8 cellular contexts compared by ENCODE assay signal in genomic region chr17:32443827-32444300, GRCh38. TPM values are rescaled to one million over a fixed set of nuclear protein-coding genes. Genes with fewer than 3 reads are reported as not detected.
DNase-seq lines count a peak whose midpoint lies in the region; ATAC-seq and TF ChIP-seq lines count a peak whose summit lies in the region.

No MANE protein-coding gene starts in this region.

- H3K27me3 Mint-ChIP-seq in activated T-cell treated with anti-CD3 and anti-CD28 coated beads, Interleukin-2, amount 50 U/mL, for 4 hours (ENCODE audit: low read depth) = peaks cover 2% of the 10 kb centered on the region
- H3K27me3 Mint-ChIP-seq in activated naive CD8-positive, alpha-beta T cell treated with anti-CD3 and anti-CD28 coated beads, Interleukin-2, amount 10 ng/mL, durations not matched to agents 7 days and 5 days = peaks cover 25% of the 10 kb centered on the region

- intact Hi-C loops in right lobe of liver (cut with DNase I) (no loop called here), upper lobe of right lung (cut with DNase I) (no loop called here)

- peak overlapping the region; percentile 97 for H3K4me3 Mint-ChIP-seq in activated T-cell treated with anti-CD3 and anti-CD28 coated beads, Interleukin-2, amount 50 U/mL, for 4 hours
- H3K4me3 Mint-ChIP-seq in activated naive CD8-positive, alpha-beta T cell treated with anti-CD3 and anti-CD28 coated beads, Interleukin-2, amount 10 ng/mL, durations not matched to agents 7 days and 5 days = peak overlapping the region; percentile 88

- TF ChIP-seq POLR2A in right lobe of liver (IDR thresholded peaks at IDR 0.05) = no peak

- H3K36me3 Mint-ChIP-seq in activated T-cell treated with anti-CD3 and anti-CD28 coated beads, Interleukin-2, amount 50 U/mL, for 4 hours (ENCODE audit: insufficient read depth) = peaks cover 26% of the 10 kb centered on the region
- H3K36me3 Mint-ChIP-seq in activated naive CD8-positive, alpha-beta T cell treated with anti-CD3 and anti-CD28 coated beads, Interleukin-2, amount 10 ng/mL, durations not matched to agents 7 days and 5 days = peaks cover 9% of the 10 kb centered on the region

- H3K27ac ChIP-seq in right lobe of liver = no peak overlapping the region
- no peak overlapping the region for H3K27ac ChIP-seq in upper lobe of right lung

- H3K9me3 Mint-ChIP-seq in activated T-cell treated with anti-CD3 and anti-CD28 coated beads, Interleukin-2, amount 50 U/mL, for 4 hours = no peaks in the 10 kb centered on the region
- H3K9me3 Mint-ChIP-seq in activated naive CD8-positive, alpha-beta T cell treated with anti-CD3 and anti-CD28 coated beads, Interleukin-2, amount 10 ng/mL, durations not matched to agents 7 days and 5 days = no peaks in the 10 kb centered on the region

- no peaks in the 10 kb centered on the region for H3K27me3 ChIP-seq in right lobe of liver
- H3K27me3 ChIP-seq in upper lobe of right lung = no peaks in the 10 kb centered on the region

- no peak for DNase-seq in activated T-cell treated with anti-CD3 and anti-CD28 coated beads, Interleukin-2, amount 50 U/mL, for 4 hours
- DNase-seq in activated T-cell treated with anti-CD3 and anti-CD28 coated beads, Interleukin-2, amount 50 U/mL, for 1 hour = no peak
- no peak for DNase-seq in activated naive CD8-positive, alpha-beta T cell treated with anti-CD3 and anti-CD28 coated beads, Interleukin-2, amount 10 ng/mL, durations not matched to agents 7 days and 5 days
- DNase-seq in right lobe of liver (peak in 1 of 3 donors; percentile 56), upper lobe of right lung (no peak), epidermal melanocyte (ENCODE audit: insufficient read length, low spot score) (no peak)
- no peak for DNase-seq in central memory CD4-positive, alpha-beta T cell
- no peak for DNase-seq in activated effector memory CD4-positive, alpha-beta T cell treated with anti-CD3 and anti-CD28 coated beads, Interleukin-2, amount 50 U/mL, for 16 hours

- POLR2A ChIA-PET in activated naive CD8-positive, alpha-beta T cell treated with anti-CD3 and anti-CD28 coated beads, Interleukin-2, amount 10 ng/mL, durations not matched to agents 7 days and 5 days (lab: Charles Lee) = interaction anchor here (0.9 to 1.6 kb wide), 11 partner anchors 9 to 191 kb away, joined by 3 to 7 read pairs (median 3); partner anchors contain the start of gene C17orf75

- 4% methylated on average over 19 of the region's 29 CpGs for WGBS in right lobe of liver (ENCODE audit: insufficient coverage, low coverage, low lambda C conversion rate, missing lambda C conversion rate)

- peaks cover 35% of the 10 kb centered on the region for H3K4me1 Mint-ChIP-seq in activated T-cell treated with anti-CD3 and anti-CD28 coated beads, Interleukin-2, amount 50 U/mL, for 4 hours (ENCODE audit: low read depth)
- peaks cover 33% of the 10 kb centered on the region for H3K4me1 Mint-ChIP-seq in activated naive CD8-positive, alpha-beta T cell treated with anti-CD3 and anti-CD28 coated beads, Interleukin-2, amount 10 ng/mL, durations not matched to agents 7 days and 5 days

- TF ChIP-seq CTCF in right lobe of liver (IDR thresholded peaks at IDR 0.05) = no peak
- no peak for TF ChIP-seq CTCF in upper lobe of right lung (IDR thresholded peaks at IDR 0.05)

- peaks cover 0 to 21% (median 7%) of the 10 kb centered on the region in 4 donors for H3K36me3 ChIP-seq in right lobe of liver
- H3K36me3 ChIP-seq in upper lobe of right lung = peaks cover 21% of the 10 kb centered on the region

- H3K4me3 ChIP-seq in right lobe of liver (peak overlapping the region; percentile 76 to 99 (median 96)), upper lobe of right lung (peak overlapping the region; percentile 100)

- H3K4me1 ChIP-seq in right lobe of liver = peaks cover 0 to 17% (median 7%) of the 10 kb centered on the region in 4 donors
- H3K4me1 ChIP-seq in upper lobe of right lung = peaks cover 17% of the 10 kb centered on the region

- ATAC-seq in activated T-cell treated with anti-CD3 and anti-CD28 coated beads, Interleukin-2, amount 50 U/mL, for 4 hours = no peak
- ATAC-seq in activated naive CD8-positive, alpha-beta T cell treated with anti-CD3 and anti-CD28 coated beads, Interleukin-2, amount 10 ng/mL, durations not matched to agents 7 days and 5 days (ENCODE audit: low read depth) = no peak
- ATAC-seq in right lobe of liver (peak in 1 of 4 donors; percentile 10), upper lobe of right lung (no peak)

- peak overlapping the region; percentile 74 for H3K27ac Mint-ChIP-seq in activated naive CD8-positive, alpha-beta T cell treated with anti-CD3 and anti-CD28 coated beads, Interleukin-2, amount 10 ng/mL, durations not matched to agents 7 days and 5 days

- H3K9me3 ChIP-seq in right lobe of liver = no peaks in the 10 kb centered on the region
- H3K9me3 ChIP-seq in upper lobe of right lung = no peaks in the 10 kb centered on the region

RNA-seq across cellular contexts. Expression of gene PSMD11, which starts 0.4 kb away (rescaled TPM):
- total RNA-seq in activated T-cell treated with anti-CD3 and anti-CD28 coated beads, Interleukin-2, amount 50 U/mL, for 4 hours = 100 to 1,000 TPM; 247 to 270 (median 260) TPM
- 10 to 100 TPM; 68.3 to 75.1 TPM for total RNA-seq in activated naive CD8-positive, alpha-beta T cell treated with anti-CD3 and anti-CD28 coated beads, Interleukin-2, amount 10 ng/mL, durations not matched to agents 7 days and 5 days
- 10 to 100 TPM; 45.7 to 61.3 (median 51.6) TPM for total RNA-seq in right lobe of liver
- 62.8 TPM for total RNA-seq in upper lobe of right lung

RNA-seq across cellular contexts. Expression of gene CDK5R1, which starts 42.9 kb away (rescaled TPM):
- 10 to 100 TPM; 14.8 to 20.9 (median 15.7) TPM for total RNA-seq in activated T-cell treated with anti-CD3 and anti-CD28 coated beads, Interleukin-2, amount 50 U/mL, for 4 hours
- 1 to 10 TPM; 8.1 to 8.4 TPM for total RNA-seq in activated naive CD8-positive, alpha-beta T cell treated with anti-CD3 and anti-CD28 coated beads, Interleukin-2, amount 10 ng/mL, durations not matched to agents 7 days and 5 days
- total RNA-seq in right lobe of liver (under 1 TPM; 0.37 to 0.90 (median 0.48) TPM), upper lobe of right lung (1.6 TPM)
